Comparison of ENCODE assay signal across 1 cellular context in genomic region chr3:4976109-4976508, GRCh38.
TF ChIP-seq lines count a peak whose summit lies in the region.

No MANE protein-coding gene starts in this region.

TF ChIP-seq in A549, 52 proteins besides CTCF, POLR2A, EP300 and RAD21 (continued from another document):
- no peak for TF ChIP-seq E2F6 (IDR thresholded peaks at IDR 0.05; ENCODE audit: borderline replicate concordance, low read depth)
- TF ChIP-seq CHD4 (IDR thresholded peaks at IDR 0.05; ENCODE audit: borderline replicate concordance) = no peak
- no peak for TF ChIP-seq BCL3 (IDR thresholded peaks at IDR 0.05)
- TF ChIP-seq ZNF302 (CRISPR knock-in tag; IDR thresholded peaks at IDR 0.05) = no peak
- TF ChIP-seq REST (IDR thresholded peaks at IDR 0.05) = no peak
- peak; percentile 96 to 100 for TF ChIP-seq CEBPB (IDR thresholded peaks at IDR 0.05)
- TF ChIP-seq JUN (IDR thresholded peaks at IDR 0.05) = no peak
- TF ChIP-seq BHLHE40 (IDR thresholded peaks at IDR 0.05; ENCODE audit: low read depth, low read length) = no peak
- TF ChIP-seq FOXS1 (CRISPR knock-in tag; IDR thresholded peaks at IDR 0.05) = no peak
- no peak for TF ChIP-seq FOSB (CRISPR knock-in tag; IDR thresholded peaks at IDR 0.05)
